In genomic region chr9:9112001-9112725, GRCh38 we compare ENCODE assay signal across 14 cellular contexts.
DNase-seq lines count a peak whose midpoint lies in the region; ATAC-seq and TF ChIP-seq lines count a peak whose summit lies in the region.
"Had no signal": no experiment of that assay in that cellular context is flagged by ENCODE, and none has a peak within 500 bp of the region (broad histone marks: within the 10 kb centered on the region; RNA-seq: fewer than 3 reads in every experiment).

No MANE protein-coding gene starts in this region.

- no peak for TF ChIP-seq CTCF in GM10266 (IDR thresholded peaks at IDR 0.05; ENCODE audit: control insufficient read depth, insufficient read depth, low read depth, missing control alignments)

- H3K27ac Mint-ChIP-seq in natural killer cell treated with Interleukin-12 subunit alpha and Interleukin-12 subunit beta and Interleukin-15 and Interleukin-18, amount 100 ng/mL, for 72 hours: no peak overlapping the region
- H3K27ac Mint-ChIP-seq: CD8-positive, alpha-beta memory T cell had no signal

- H3K4me1 Mint-ChIP-seq in natural killer cell treated with Interleukin-12 subunit alpha and Interleukin-12 subunit beta and Interleukin-15 and Interleukin-18, amount 100 ng/mL, for 72 hours (ENCODE audit: low read depth in 2 of 2): no peaks in the 10 kb centered on the region
- H3K4me1 Mint-ChIP-seq: CD8-positive, alpha-beta memory T cell had no signal

- peak; percentile 27 for DNase-seq in D341Med (ENCODE audit: low spot score)
- DNase-seq in NCI-H1694 (lab: John Stamatoyannopoulos, UW): peak; percentile 15
- DNase-seq in SK-N-DZ (ENCODE audit: low spot score): peak; percentile 47
- DNase-seq in islet precursor cell: peak; percentile 68
- DNase-seq in RPMI8226: no peak
- DNase-seq in natural killer cell treated with Interleukin-12 subunit alpha and Interleukin-12 subunit beta and Interleukin-15 and Interleukin-18, amount 100 ng/mL, for 72 hours (ENCODE audit: low spot score): no peak
- DNase-seq in GM10266 (ENCODE audit: extremely low spot score): no peak
- no peak for DNase-seq in GM19240 (ENCODE audit: insufficient read length, low spot score)
- DNase-seq: CD8-positive, alpha-beta memory T cell; H9; NCI-H1048; NCI-H187; PC-3 had no signal

- H3K36me3 Mint-ChIP-seq in natural killer cell treated with Interleukin-12 subunit alpha and Interleukin-12 subunit beta and Interleukin-15 and Interleukin-18, amount 100 ng/mL, for 72 hours: no peaks in the 10 kb centered on the region
- H3K36me3 Mint-ChIP-seq: CD8-positive, alpha-beta memory T cell had no signal

- peaks cover 17% of the 10 kb centered on the region for H3K9me3 Mint-ChIP-seq in natural killer cell treated with Interleukin-12 subunit alpha and Interleukin-12 subunit beta and Interleukin-15 and Interleukin-18, amount 100 ng/mL, for 72 hours
- H3K9me3 Mint-ChIP-seq: H9 had no signal

- H3K4me3 Mint-ChIP-seq in natural killer cell treated with Interleukin-12 subunit alpha and Interleukin-12 subunit beta and Interleukin-15 and Interleukin-18, amount 100 ng/mL, for 72 hours: no peak overlapping the region
- H3K4me3 Mint-ChIP-seq: CD8-positive, alpha-beta memory T cell; H9 had no signal

- no peak for ATAC-seq in natural killer cell treated with Interleukin-12 subunit alpha and Interleukin-12 subunit beta and Interleukin-15 and Interleukin-18, amount 100 ng/mL, for 72 hours
- ATAC-seq: A549, PC-3 had no signal

- H3K27me3 Mint-ChIP-seq in natural killer cell treated with Interleukin-12 subunit alpha and Interleukin-12 subunit beta and Interleukin-15 and Interleukin-18, amount 100 ng/mL, for 72 hours: no peaks in the 10 kb centered on the region
- H3K27me3 Mint-ChIP-seq: CD8-positive, alpha-beta memory T cell had no signal

Comparison
In these comparisons a context has a peak if more than half of its experiments do, and no peak if none do; other contexts are left out.
1. DNase-seq: peak in D341Med (single experiment), NCI-H1694 (single experiment), SK-N-DZ (single experiment) and islet precursor cell (single experiment); none in RPMI8226 (single experiment), natural killer cell treated with Interleukin-12 subunit alpha and Interleukin-12 subunit beta and Interleukin-15 and Interleukin-18, amount 100 ng/mL, for 72 hours (single experiment), GM10266 (single experiment) and GM19240 (single experiment).